8 cellular contexts compared by ENCODE assay signal in genomic region chr20:237918-238317, GRCh38. TPM values are rescaled to one million over a fixed set of nuclear protein-coding genes. Genes with fewer than 3 reads are reported as not detected.
A peak's percentile ranks its signal among the peaks of the same experiment; 100 is the strongest.
DNase-seq lines count a peak whose midpoint lies in the region; ATAC-seq and TF ChIP-seq lines count a peak whose summit lies in the region.
"Had no signal": no experiment of that assay in that cellular context is flagged by ENCODE, and none has a peak within 500 bp of the region (broad histone marks: within the 10 kb centered on the region; RNA-seq: fewer than 3 reads in every experiment).

No MANE protein-coding gene starts in this region.

- DNase-seq in KBM-7, result peak; percentile 21
- peak; percentile 3 for DNase-seq in iris pigment epithelial cell (ENCODE audit: low read depth)
- DNase-seq in thyroid gland, result no peak
- DNase-seq in stomach, result no peak
- DNase-seq in epidermal melanocyte (ENCODE audit: insufficient read length, low spot score), result no peak
- DNase-seq: NCI-H2227 treated with DMSO at 0.1 percent for 48 hours, WERI-Rb-1 had no signal

- in situ Hi-C loops in KBM-7 (cut with MboI; ENCODE audit: low pct_unique_long_range_greater_than_20kb, low sequenced_read_pairs), result no loop called here

- H3K4me1 ChIP-seq in thyroid gland, result peaks cover 0 to 7% of the 10 kb centered on the region in 2 donors
- H3K4me1 ChIP-seq in stomach, result peaks cover 0 to 4% (median 0%) of the 10 kb centered on the region in 4 donors

- H3K27me3 ChIP-seq in thyroid gland (no peaks in the 10 kb centered on the region), stomach (peaks cover 0 to 5% (median 0%) of the 10 kb centered on the region in 3 donors)

- H3K27ac ChIP-seq in thyroid gland (no peak overlapping the region), stomach (no peak overlapping the region)
- H3K27ac ChIP-seq: WERI-Rb-1 had no signal

- TF ChIP-seq EP300 in stomach (IDR thresholded peaks at IDR 0.05), result no peak

- H3K36me3 ChIP-seq in thyroid gland (no peaks in the 10 kb centered on the region), stomach (no peaks in the 10 kb centered on the region)
- H3K36me3 ChIP-seq: WERI-Rb-1 had no signal

- WGBS in thyroid gland, 2 donors, result 73 to 84% methylated on average over 2 of the region's 2 CpGs
- WGBS in stomach, 5 donors, result 43 to 53% (median 49%) methylated on average over 2 of the region's 2 CpGs

- no peaks in the 10 kb centered on the region for H3K9me3 ChIP-seq in thyroid gland
- no peaks in the 10 kb centered on the region for H3K9me3 ChIP-seq in stomach

- no peak for TF ChIP-seq CTCF in thyroid gland (IDR thresholded peaks at IDR 0.05)
- TF ChIP-seq CTCF in stomach (IDR thresholded peaks at IDR 0.05), result no peak

- intact Hi-C loops in thyroid gland (cut with DNase I), result no loop called here
- intact Hi-C loops in stomach (cut with DNase I; ENCODE audit: low total_unique reads), result no loop called here

- H3K4me3 ChIP-seq in thyroid gland (replicated peaks in 1 of 3), result no peak overlapping the region
- H3K4me3 ChIP-seq in stomach, result no peak overlapping the region

- no peak for TF ChIP-seq POLR2A in thyroid gland (IDR thresholded peaks at IDR 0.05)
- no peak for TF ChIP-seq POLR2A in stomach (IDR thresholded peaks at IDR 0.05)

- ATAC-seq in GM18511 (IDR thresholded peaks at IDR 0.05; ENCODE audit: unreplicated experiment), result peak; percentile 69

RNA-seq across cellular contexts. Expression of gene DEFB129, which starts 10.9 kb away (rescaled TPM):
- total RNA-seq in thyroid gland, result not detected
- total RNA-seq in stomach, result not detected
- polyA plus RNA-seq in stomach, result not detected

RNA-seq across cellular contexts. Expression of gene DEFB132, which starts 19.6 kb away (rescaled TPM):
- total RNA-seq in thyroid gland, result not detected
- not detected for total RNA-seq in stomach
- not detected for polyA plus RNA-seq in stomach

RNA-seq across cellular contexts. Expression of gene DEFB128, which starts 48.4 kb away (rescaled TPM):
- total RNA-seq in thyroid gland (not detected), stomach (not detected)
- polyA plus RNA-seq in stomach, result not detected

RNA-seq across cellular contexts. Expression of gene C20orf96, which starts 52.6 kb away (rescaled TPM):
- total RNA-seq in thyroid gland (1 to 10 TPM; 4.1 to 9.5 (median 7.0) TPM), stomach (10 to 100 TPM in 1 of 5 donors, 1 to 10 TPM in 4; 3.1 to 23.9 (median 5.4) TPM)
- 1 to 10 TPM; 3.9 to 5.2 (median 5.0) TPM for polyA plus RNA-seq in stomach

RNA-seq across cellular contexts. Expression of gene ZCCHC3, which starts 59.5 kb away (rescaled TPM):
- total RNA-seq in thyroid gland, result 10 to 100 TPM; 20.2 to 28.4 (median 22.3) TPM
- total RNA-seq in stomach, result 10 to 100 TPM; 10.6 to 59.1 (median 18.7) TPM
- polyA plus RNA-seq in stomach, result 1 to 10 TPM; 6.2 to 9.0 (median 8.6) TPM

Comparison
In these comparisons a context has a peak if more than half of its experiments do, and no peak if none do; other contexts are left out.
1. DNase-seq: peak in KBM-7 (single experiment) and iris pigment epithelial cell (single experiment); none in thyroid gland (0 of 2), stomach (single experiment) and epidermal melanocyte (single experiment).